In genomic region chr17:44084921-44085320, GRCh38 we compare ENCODE assay signal across 18 cellular contexts.
"Had no signal": no experiment of that assay in that cellular context is flagged by ENCODE, and none has a peak within 500 bp of the region (broad histone marks: within the 10 kb centered on the region; RNA-seq: fewer than 3 reads in every experiment).

No MANE protein-coding gene starts in this region.

- ATAC-seq: foreskin keratinocyte, sciatic nerve had no signal

- DNase-seq: activated CD4-positive, CD25-positive, alpha-beta regulatory T cell treated with anti-CD3 and anti-CD28 coated beads, Interleukin-2, amount 50 U/mL, for 72 hours; activated gamma-delta T cell; adrenal gland; foreskin keratinocyte; hypothalamus; stimulated activated naive CD4-positive, alpha-beta T cell; T-helper 1 cell; T1000; thyroid gland had no signal

- FAIRE-seq: astrocyte, keratinocyte, pancreas, urothelium cell line had no signal

- H3K4me3 Mint-ChIP-seq: activated naive CD4-positive, alpha-beta T cell treated with anti-CD3 and anti-CD28 coated beads, Interleukin-2, amount 50 U/mL, for 24 hours; nephron had no signal

- H3K9me3 Mint-ChIP-seq: activated naive CD4-positive, alpha-beta T cell treated with anti-CD3 and anti-CD28 coated beads, Interleukin-2, amount 50 U/mL, for 24 hours; nephron had no signal

- H3K27ac ChIP-seq: adrenal gland, breast epithelium, foreskin keratinocyte, pancreas, thyroid gland had no signal

- H3K9me3 ChIP-seq: adrenal gland, breast epithelium, pancreas, thyroid gland had no signal

- H3K4me3 ChIP-seq: adrenal gland, breast epithelium, lung, pancreas, thyroid gland had no signal

- H3K4me1 ChIP-seq: pancreas, thyroid gland had no signal

- H3K27ac Mint-ChIP-seq: activated naive CD4-positive, alpha-beta T cell treated with anti-CD3 and anti-CD28 coated beads, Interleukin-2, amount 50 U/mL, for 24 hours; nephron had no signal

- H3K27me3 Mint-ChIP-seq: activated naive CD4-positive, alpha-beta T cell treated with anti-CD3 and anti-CD28 coated beads, Interleukin-2, amount 50 U/mL, for 24 hours had no signal

- H3K36me3 ChIP-seq: breast epithelium had no signal

- H3K27me3 ChIP-seq: adrenal gland, breast epithelium, foreskin keratinocyte, pancreas, thyroid gland had no signal
